14 cellular contexts compared by ENCODE assay signal in the genomic region with DNA sequence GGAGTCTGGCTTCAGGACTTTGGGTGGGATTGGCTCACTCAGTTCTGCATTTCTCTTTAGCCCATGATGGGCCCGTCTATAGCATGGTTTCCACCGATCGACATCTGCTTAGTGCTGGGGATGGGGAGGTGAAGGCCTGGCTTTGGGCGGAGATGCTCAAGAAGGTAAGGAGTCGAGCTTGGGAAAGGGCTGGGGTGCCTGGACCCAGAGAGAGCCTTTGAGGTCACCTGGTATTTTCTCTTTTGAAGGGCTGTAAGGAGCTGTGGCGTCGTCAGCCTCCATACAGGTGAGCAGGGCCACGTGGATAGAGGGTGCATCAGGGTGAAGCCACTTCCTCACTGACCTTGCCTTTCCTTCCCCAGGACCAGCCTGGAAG. TPM values are rescaled to one million over a fixed set of nuclear protein-coding genes. Genes with fewer than 3 reads are reported as not detected.
DNase-seq lines count a peak whose midpoint lies in the region; TF ChIP-seq lines count a peak whose summit lies in the region.
"Had no signal": no experiment of that assay in that cellular context is flagged by ENCODE, and none has a peak within 500 bp of the region (broad histone marks: within the 10 kb centered on the region; RNA-seq: fewer than 3 reads in every experiment).

No MANE protein-coding gene starts in this region.

- H3K4me1 Mint-ChIP-seq in CD14-positive monocyte (peaks cover 60% of the 10 kb centered on the region), MCF 10A (ENCODE audit: insufficient read depth, unreplicated experiment) (peaks cover 23% of the 10 kb centered on the region)

- DNase-seq in CD14-positive monocyte (ENCODE audit: low spot score) (peak; percentile 24), OCI-LY7 (ENCODE audit: low spot score) (no peak), hepatocyte (ENCODE audit: low spot score) (peak; percentile 11), osteoblast (ENCODE audit: insufficient read length, low spot score, missing footprints) (peak; percentile 85), HuH-7 (ENCODE audit: low spot score) (no peak), inferior parietal cortex (ENCODE audit: extremely low spot score) (no peak), MCF 10A (ENCODE audit: unreplicated experiment) (no peak)
- DNase-seq: 8988T; AML-193; CD4-positive, CD25-positive, alpha-beta regulatory T cell; DMS 273 treated with DMSO at 0.1 percent for 48 hours had no signal

- peaks cover 25 to 32% (median 28%) of the 10 kb centered on the region in 3 donors for H3K27me3 Mint-ChIP-seq in CD14-positive monocyte (ENCODE audit: low read depth in 3 of 3)
- no peaks in the 10 kb centered on the region for H3K27me3 Mint-ChIP-seq in MCF 10A (ENCODE audit: insufficient read depth, unreplicated experiment)

- H3K9me2 ChIP-seq in OCI-LY7 (ENCODE audit: insufficient read depth, low read length) (no peaks in the 10 kb centered on the region), hepatocyte (replicated peaks; ENCODE audit: insufficient read depth) (no peaks in the 10 kb centered on the region)

- H3K79me2 ChIP-seq in OCI-LY7 (ENCODE audit: insufficient read depth, low read depth, low read length), result no peaks in the 10 kb centered on the region
- H3K79me2 ChIP-seq in hepatocyte, result peaks cover 15% of the 10 kb centered on the region
- H3K79me2 ChIP-seq in osteoblast (ENCODE audit: insufficient read depth, low read length), result no peaks in the 10 kb centered on the region

- H3K4me3 Mint-ChIP-seq in CD14-positive monocyte, result no peak overlapping the region
- H3K4me3 Mint-ChIP-seq in MCF 10A (ENCODE audit: unreplicated experiment), result no peak overlapping the region

- H3K9me3 ChIP-seq in OCI-LY7 (ENCODE audit: low read length) (no peaks in the 10 kb centered on the region), hepatocyte (ENCODE audit: low read depth) (no peaks in the 10 kb centered on the region), osteoblast (ENCODE audit: low read depth, low read length) (no peaks in the 10 kb centered on the region)
- H3K9me3 ChIP-seq: BLaER1 had no signal

- H4K20me1 ChIP-seq in OCI-LY7 (ENCODE audit: insufficient read depth, low read length), result no peaks in the 10 kb centered on the region; the same call in 1 of the 2 replicates
- H4K20me1 ChIP-seq in hepatocyte (ENCODE audit: insufficient read depth, poor library complexity, severe bottlenecking), result peaks cover 5% of the 10 kb centered on the region
- peaks cover 39% of the 10 kb centered on the region for H4K20me1 ChIP-seq in osteoblast (ENCODE audit: insufficient read depth, low read length)

- POLR2A ChIA-PET in OCI-LY7 (lab: Charles Lee), result no interaction called here
- POLR2A ChIA-PET in MCF 10A (lab: Yijun Ruan, JAX), result no interaction called here

- H3K27ac ChIP-seq in OCI-LY7 (ENCODE audit: low read depth, low read length, poor library complexity, severe bottlenecking) (no peak overlapping the region), hepatocyte (no peak overlapping the region), osteoblast (ENCODE audit: low read depth, low read length) (no peak overlapping the region)
- H3K27ac ChIP-seq: BLaER1 had no signal

- H3K4me2 ChIP-seq in OCI-LY7 (ENCODE audit: low read length) (no peak overlapping the region), hepatocyte (no peak overlapping the region), osteoblast (ENCODE audit: insufficient read depth, low read length) (no peak overlapping the region)

- CTCF ChIA-PET in OCI-LY7 (lab: Charles Lee; ENCODE audit: unreplicated experiment) (no interaction called here), MCF 10A (lab: Yijun Ruan, JAX) (interaction anchor here (0.5 to 8.3 kb wide), 3 partner anchors 22 to 106 kb away, joined by 3 to 121 read pairs (median 8); no protein-coding TSS in a partner anchor)

- no peak overlapping the region for H3K27ac Mint-ChIP-seq in CD14-positive monocyte
- H3K27ac Mint-ChIP-seq in MCF 10A (ENCODE audit: low read depth, unreplicated experiment), result no peak overlapping the region
- H3K27ac Mint-ChIP-seq: CD4-positive, CD25-positive, alpha-beta regulatory T cell had no signal

- H3K27me3 ChIP-seq in hepatocyte, result no peaks in the 10 kb centered on the region
- H3K27me3 ChIP-seq in osteoblast (ENCODE audit: insufficient read depth, low read length), result peaks cover 16% of the 10 kb centered on the region

- H3K4me3 ChIP-seq in OCI-LY7 (ENCODE audit: low read depth, low read length, poor library complexity, severe bottlenecking) (no peak overlapping the region), hepatocyte (no peak overlapping the region), osteoblast (ENCODE audit: insufficient read depth, low read length) (no peak overlapping the region)
- H3K4me3 ChIP-seq: BLaER1 had no signal

- H3K9me3 Mint-ChIP-seq in CD14-positive monocyte (peaks cover 0 to 23% (median 6%) of the 10 kb centered on the region in 7 donors), MCF 10A (ENCODE audit: unreplicated experiment) (no peaks in the 10 kb centered on the region)

- peaks cover 16% of the 10 kb centered on the region for H3K36me3 ChIP-seq in OCI-LY7 (ENCODE audit: insufficient read depth, low read length)
- no peaks in the 10 kb centered on the region for H3K36me3 ChIP-seq in hepatocyte (replicated peaks; ENCODE audit: insufficient read depth, low read depth)
- H3K36me3 ChIP-seq in osteoblast (ENCODE audit: insufficient read depth, low read length), result peaks cover 24% of the 10 kb centered on the region

- H3K4me1 ChIP-seq in OCI-LY7 (ENCODE audit: insufficient read depth, low read length, poor library complexity, severe bottlenecking) (peaks cover 35% of the 10 kb centered on the region), hepatocyte (ENCODE audit: insufficient read depth) (peaks cover 28% of the 10 kb centered on the region), osteoblast (ENCODE audit: insufficient read depth, low read length) (peaks cover 20% of the 10 kb centered on the region)

- BruUV-seq in OCI-LY7 (replicated peaks; lab: Mats Ljungman, UMichigan) (TSS peak; percentile 7), MCF 10A (replicated peaks; lab: Mats Ljungman, UMichigan) (no TSS peak)

- TF ChIP-seq CTCF in CD14-positive monocyte (IDR thresholded peaks at IDR 0.05) (no peak), OCI-LY7 (conservative IDR thresholded peaks at IDR 0.05; ENCODE audit: low read length) (no peak), hepatocyte (IDR thresholded peaks at IDR 0.05; ENCODE audit: poor library complexity) (no peak), osteoblast (IDR thresholded peaks at IDR 0.05; ENCODE audit: extremely low read depth, low read depth, low read length) (no peak), MCF 10A (IDR thresholded peaks at IDR 0.05; ENCODE audit: unreplicated experiment) (no peak)

- H2AFZ ChIP-seq in OCI-LY7 (ENCODE audit: low read length) (no peak overlapping the region), hepatocyte (no peak overlapping the region), osteoblast (ENCODE audit: low read length) (no peak overlapping the region)

- intact Hi-C loops in CD14-positive monocyte (cut with micrococcal nuclease), result loop anchor here in 1 of 2 donors (10.0 kb wide), 1 partner anchor 99 kb away; no protein-coding TSS in a partner anchor
- intact Hi-C loops in OCI-LY7 (cut with micrococcal nuclease; ENCODE audit: unreplicated experiment), result no loop called here
- intact Hi-C loops in MCF 10A (cut with micrococcal nuclease), result no loop called here

- peaks cover 26 to 27% of the 10 kb centered on the region in 2 donors for H3K36me3 Mint-ChIP-seq in CD14-positive monocyte
- H3K36me3 Mint-ChIP-seq in MCF 10A (ENCODE audit: insufficient read depth, unreplicated experiment), result peaks cover 55% of the 10 kb centered on the region

- WGBS in hepatocyte (ENCODE audit: low lambda C conversion rate, missing lambda C conversion rate), result 95% methylated on average over 8 of the region's 8 CpGs

RNA-seq across cellular contexts. Expression of a gene that starts 2.2 kb away (rescaled TPM):
- 10 to 100 TPM; 42.4 to 57.7 TPM for polyA plus RNA-seq in CD14-positive monocyte
- 33.7 and 36.0 TPM in 2 replicates for total RNA-seq in OCI-LY7 (2014; rRNA removed; shearing (Covaris generic))
- 26.3 and 33.6 TPM in 2 replicates for total RNA-seq in OCI-LY7 (2022)
- 35.6 and 41.2 TPM in 2 replicates for total RNA-seq in hepatocyte
- polyA plus RNA-seq in hepatocyte, result 79.4 and 86.2 TPM in 2 replicates
- 21.8 and 23.5 TPM in 2 replicates for total RNA-seq in osteoblast
- 36.8 and 53.1 TPM in 2 replicates for total RNA-seq in MCF 10A (2022)

RNA-seq across cellular contexts. Expression of a gene that starts 2.2 kb away (rescaled TPM):
- polyA plus RNA-seq in CD14-positive monocyte, result 10 to 100 TPM; 16.7 to 19.9 TPM
- 17.1 and 29.1 TPM in 2 replicates for total RNA-seq in OCI-LY7 (2014; rRNA removed; shearing (Covaris generic))
- total RNA-seq in OCI-LY7 (2022), result 32.2 and 39.4 TPM in 2 replicates
- total RNA-seq in hepatocyte, result 19.7 and 35.7 TPM in 2 replicates
- 158 and 201 TPM in 2 replicates for polyA plus RNA-seq in hepatocyte
- total RNA-seq in osteoblast, result 20.3 and 21.2 TPM in 2 replicates
- 13.6 and 20.4 TPM in 2 replicates for total RNA-seq in MCF 10A (2022)

RNA-seq across cellular contexts. Expression of a gene that starts 5.8 kb away (rescaled TPM):
- 1 to 10 TPM; 2.9 to 6.2 TPM for polyA plus RNA-seq in CD14-positive monocyte
- 4.1 and 4.9 TPM in 2 replicates for total RNA-seq in OCI-LY7 (2014; rRNA removed; shearing (Covaris generic))
- total RNA-seq in OCI-LY7 (2022), result 1.3 and 1.9 TPM in 2 replicates
- 126 and 127 TPM in 2 replicates for total RNA-seq in hepatocyte
- polyA plus RNA-seq in hepatocyte, result 385 and 452 TPM in 2 replicates
- 143 and 159 TPM in 2 replicates for total RNA-seq in osteoblast
- 436 and 641 TPM in 2 replicates for total RNA-seq in MCF 10A (2022)

RNA-seq across cellular contexts. Expression of a gene that starts 8.0 kb away (rescaled TPM):
- polyA plus RNA-seq in CD14-positive monocyte (not detected), hepatocyte (568 and 574 TPM in 2 replicates)
- not detected in 2 replicates for total RNA-seq in OCI-LY7 (2014; rRNA removed; shearing (Covaris generic))
- total RNA-seq in OCI-LY7 (2022) (not detected in 2 replicates), hepatocyte (258 and 297 TPM in 2 replicates), osteoblast (under 0.01 TPM in 1 of 2 replicates, not detected in the other), MCF 10A (2022) (not detected in 2 replicates)
- total RNA-seq: CD4-positive, CD25-positive, alpha-beta regulatory T cell; Daoy; HT-29 had no signal
- polyA plus RNA-seq: CD4-positive, CD25-positive, alpha-beta regulatory T cell had no signal

RNA-seq across cellular contexts. Expression of a gene that starts 10.8 kb away (rescaled TPM):
- polyA plus RNA-seq in CD14-positive monocyte (not detected), hepatocyte (11.8 and 12.8 TPM in 2 replicates)
- not detected in 2 replicates for total RNA-seq in OCI-LY7 (2014; rRNA removed; shearing (Covaris generic))
- total RNA-seq in OCI-LY7 (2022) (not detected in 2 replicates), hepatocyte (10.0 and 12.3 TPM in 2 replicates), osteoblast (0.29 TPM in 1 of 2 replicates, not detected in the other), MCF 10A (2022) (0.23 and 0.39 TPM in 2 replicates)
- total RNA-seq: CD4-positive, CD25-positive, alpha-beta regulatory T cell; Daoy had no signal
- polyA plus RNA-seq: CD4-positive, CD25-positive, alpha-beta regulatory T cell had no signal

Comparison
In these comparisons a context has a peak if more than half of its experiments do, and no peak if none do; other contexts are left out.
1. DNase-seq: peak in CD14-positive monocyte (single experiment), hepatocyte (single experiment) and osteoblast (single experiment); none in OCI-LY7 (single experiment), HuH-7 (single experiment), inferior parietal cortex (single experiment) and MCF 10A (single experiment).
2. RNA of a gene that starts 5.8 kb away (total RNA-seq): 436 to 641 TPM in MCF 10A, 143 to 159 TPM in osteoblast and 126 to 127 TPM in hepatocyte; 1.3 to 4.9 TPM in OCI-LY7; every median in the first group is over 10 times any median in the second.